ENCODE assay signal across 10 cellular contexts in genomic region chr6:34324738-34325444, GRCh38.
A peak's percentile ranks its signal among the peaks of the same experiment; 100 is the strongest.
DNase-seq lines count a peak whose midpoint lies in the region; ATAC-seq and TF ChIP-seq lines count a peak whose summit lies in the region.
"Had no signal": no experiment of that assay in that cellular context is flagged by ENCODE, and none has a peak within 500 bp of the region (broad histone marks: within the 10 kb centered on the region; RNA-seq: fewer than 3 reads in every experiment).

No MANE protein-coding gene starts in this region.

- in situ Hi-C loops in GM13977 (cut with MboI; ENCODE audit: low pct_unique_long_range_greater_than_20kb, low sequenced_read_pairs, unreplicated experiment): no loop called here
- in situ Hi-C loops in HAP-1 (cut with MboI; ENCODE audit: low sequenced_read_pairs): no loop called here

- CTCF ChIA-PET in HEK293 (lab: Yijun Ruan, JAX): interaction anchor here (0.6 to 1.4 kb wide), 4 partner anchors 9 to 742 kb away, joined by 3 read pairs; no protein-coding TSS in a partner anchor

- no peak overlapping the region for H3K4me3 Mint-ChIP-seq in progenitor cell of endocrine pancreas (ENCODE audit: low read depth)
- H3K4me3 Mint-ChIP-seq: activated CD4-positive, alpha-beta T cell treated with anti-CD3 and anti-CD28 coated beads, Interleukin-2, amount 10 ng/mL, durations not matched to agents 24 days and 14 days had no signal

- peaks cover 7% of the 10 kb centered on the region; the same call in 1 of the 2 replicates for H3K4me1 ChIP-seq in HEK293 (ENCODE audit: control insufficient read depth, insufficient read depth, low read length)
- peaks cover 9% of the 10 kb centered on the region for H3K4me1 ChIP-seq in adipocyte (ENCODE audit: control insufficient read depth, insufficient read depth, low read length)
- H3K4me1 ChIP-seq in psoas muscle: peaks cover 22% of the 10 kb centered on the region
- no peaks in the 10 kb centered on the region for H3K4me1 ChIP-seq in HAP-1

- WGBS in psoas muscle, 3 donors: 40 to 45% (median 41%) methylated on average over 8 of the region's 8 CpGs

- no peak overlapping the region for H3K27ac Mint-ChIP-seq in progenitor cell of endocrine pancreas
- H3K27ac Mint-ChIP-seq: activated CD4-positive, alpha-beta T cell treated with anti-CD3 and anti-CD28 coated beads, Interleukin-2, amount 10 ng/mL, durations not matched to agents 24 days and 14 days had no signal

- peaks cover 1% of the 10 kb centered on the region for H3K4me1 Mint-ChIP-seq in progenitor cell of endocrine pancreas (ENCODE audit: low read depth)

- no peaks in the 10 kb centered on the region for H3K9me3 Mint-ChIP-seq in progenitor cell of endocrine pancreas (ENCODE audit: low read depth)
- H3K9me3 Mint-ChIP-seq: activated CD4-positive, alpha-beta T cell treated with anti-CD3 and anti-CD28 coated beads, Interleukin-2, amount 10 ng/mL, durations not matched to agents 24 days and 14 days had no signal

- no peaks in the 10 kb centered on the region for H3K9me3 ChIP-seq in HEK293 (ENCODE audit: control insufficient read depth, insufficient read depth, low read depth, low read length)
- H3K9me3 ChIP-seq in adipocyte (ENCODE audit: control insufficient read depth, low read length): no peaks in the 10 kb centered on the region
- H3K9me3 ChIP-seq in psoas muscle: no peaks in the 10 kb centered on the region
- H3K9me3 ChIP-seq in HAP-1: no peaks in the 10 kb centered on the region

- no peak for TF ChIP-seq CTCF in HEK293 (tag by site-specific recombination; IDR thresholded peaks at IDR 0.05)
- TF ChIP-seq CTCF in psoas muscle (IDR thresholded peaks at IDR 0.05): no peak
- TF ChIP-seq CTCF in GM13977 (IDR thresholded peaks at IDR 0.05; ENCODE audit: extremely low read depth, insufficient read depth, missing control alignments): no peak
- no peak for TF ChIP-seq CTCF in progenitor cell of endocrine pancreas (IDR thresholded peaks at IDR 0.05; ENCODE audit: unreplicated experiment)

- H3K9ac ChIP-seq in adipocyte (ENCODE audit: low read length): peak overlapping the region; percentile 58

- peaks cover 6% of the 10 kb centered on the region for H3K36me3 Mint-ChIP-seq in progenitor cell of endocrine pancreas (ENCODE audit: insufficient read depth)

- H3K27ac ChIP-seq in HEK293 (ENCODE audit: extremely low read depth, low read depth, low read length) (0 out of 2 replicates have a peak overlapping the region, but pooled peaks have one; percentile 6), psoas muscle (peak overlapping the region; percentile 86)

- H3K27me3 Mint-ChIP-seq in progenitor cell of endocrine pancreas: no peaks in the 10 kb centered on the region
- H3K27me3 Mint-ChIP-seq: activated CD4-positive, alpha-beta T cell treated with anti-CD3 and anti-CD28 coated beads, Interleukin-2, amount 10 ng/mL, durations not matched to agents 24 days and 14 days had no signal

- DNase-seq in adipocyte (ENCODE audit: low read depth) (peak; percentile 71), Right ventricle myocardium superior (peak; percentile 55), psoas muscle (peak; percentile 62 to 81), GM13977 (ENCODE audit: low spot score) (no peak), HAP-1 (ENCODE audit: low spot score in 2 of 2) (no peak), progenitor cell of endocrine pancreas (ENCODE audit: low spot score, unreplicated experiment) (no peak)
- no peak for DNase-seq in activated naive CD4-positive, alpha-beta T cell treated with Interleukin-2 at 50 U/mL for 16 hours
- DNase-seq: activated CD4-positive, alpha-beta T cell treated with anti-CD3 and anti-CD28 coated beads, Interleukin-2, amount 10 ng/mL, durations not matched to agents 24 days and 14 days; Kasumi-1 had no signal

- H3K36me3 ChIP-seq in HEK293 (ENCODE audit: control insufficient read depth in 2 of 2, insufficient read depth in 1 of 2, low read length in 2 of 2) (peaks cover 0 to 3% of the 10 kb centered on the region in 2 experiments; a peak in 1 of 3 replicates), adipocyte (ENCODE audit: control insufficient read depth, insufficient read depth, low read length, severe bottlenecking) (peaks cover 4% of the 10 kb centered on the region), psoas muscle (ENCODE audit: insufficient read depth in 1 of 2, low read depth in 1 of 2) (no peaks in the 10 kb centered on the region), HAP-1 (replicated peaks) (peaks cover 5% of the 10 kb centered on the region; the same call in 1 of the 2 replicates)

- no peak overlapping the region for H3K4me3 ChIP-seq in HEK293 (ENCODE audit: low read depth, low read length)
- no peak overlapping the region for H3K4me3 ChIP-seq in adipocyte (ENCODE audit: low read length)
- H3K4me3 ChIP-seq in psoas muscle: no peak overlapping the region
- no peak overlapping the region for H3K4me3 ChIP-seq in HAP-1

- intact Hi-C loops in Right ventricle myocardium superior (cut with DNase I): no loop called here
- intact Hi-C loops in psoas muscle (cut with DNase I): loop anchor here in 1 of 2 donors (5.0 kb wide), 1 partner anchor 67 kb away; the partner anchor contains the start of gene NUDT3

- ATAC-seq in Right ventricle myocardium superior (ENCODE audit: poor library complexity) (peak; percentile 91), psoas muscle (peak; percentile 96 to 98 (median 96))

- POLR2A ChIA-PET in HEK293 (lab: Yijun Ruan, JAX): interaction anchor here (0.5 kb wide), 1 partner anchor 17 kb away, joined by 4 read pairs; no protein-coding TSS in a partner anchor

- H3K27me3 ChIP-seq in adipocyte (replicated peaks; ENCODE audit: control insufficient read depth, insufficient read depth, low read length): no peaks in the 10 kb centered on the region
- H3K27me3 ChIP-seq in psoas muscle (ENCODE audit: insufficient read depth in 3 of 3, low read length in 2 of 3): no peaks in the 10 kb centered on the region
- no peaks in the 10 kb centered on the region for H3K27me3 ChIP-seq in HAP-1 (ENCODE audit: low read depth)

TF ChIP-seq in HEK293, 187 proteins besides CTCF, POLR2A, EP300 and RAD21 (continues in another document):
- TF ChIP-seq FEZF1 (tag by site-specific recombination; IDR thresholded peaks at IDR 0.05) (peak; percentile 8; the same call in 1 of the 2 replicates), ZSCAN16 (tag by site-specific recombination; IDR thresholded peaks at IDR 0.05) (no peak), ZNF23 (tag by site-specific recombination; IDR thresholded peaks at IDR 0.05; ENCODE audit: borderline replicate concordance) (no peak), ZNF184 (tag by site-specific recombination; IDR thresholded peaks at IDR 0.05) (no peak), ZNF585B (tag by site-specific recombination; IDR thresholded peaks at IDR 0.05) (no peak), OSR2 (tag by site-specific recombination; IDR thresholded peaks at IDR 0.05) (no peak), WT1 (tag by site-specific recombination; IDR thresholded peaks at IDR 0.05) (no peak; the same call in 1 of the 2 replicates), PATZ1 (tag by site-specific recombination; IDR thresholded peaks at IDR 0.05) (no peak), MZF1 (tag by site-specific recombination; IDR thresholded peaks at IDR 0.05; ENCODE audit: borderline replicate concordance) (peak; percentile 78), ZNF529 (tag by site-specific recombination; IDR thresholded peaks at IDR 0.05; ENCODE audit: insufficient replicate concordance) (no peak), ZNF513 (tag by site-specific recombination; IDR thresholded peaks at IDR 0.05) (peak; percentile 58), SCRT2 (tag by site-specific recombination; IDR thresholded peaks at IDR 0.05) (no peak), ZNF549 (tag by site-specific recombination; IDR thresholded peaks at IDR 0.05) (no peak), ZBTB44 (tag by site-specific recombination; IDR thresholded peaks at IDR 0.05) (peak; percentile 91)

Comparison
In these comparisons a context has a peak if more than half of its experiments do, and no peak if none do; other contexts are left out.
1. DNase-seq: peak in adipocyte (single experiment), Right ventricle myocardium superior (single experiment) and psoas muscle (2 of 2); none in activated naive CD4-positive, alpha-beta T cell treated with Interleukin-2 at 50 U/mL for 16 hours (single experiment), GM13977 (single experiment), HAP-1 (0 of 2) and progenitor cell of endocrine pancreas (single experiment).